Comparison of ENCODE assay signal across 1 cellular context in genomic region chr1:3900969-3901529, GRCh38.
TF ChIP-seq lines count a peak whose summit lies in the region.

No MANE protein-coding gene starts in this region.

TF ChIP-seq in HEK293, 187 proteins besides CTCF, POLR2A, EP300 and RAD21 (continued from another document and continues in another):
- peak; percentile 36; the same call in 1 of the 2 replicates for TF ChIP-seq ZSCAN18 (tag by site-specific recombination; IDR thresholded peaks at IDR 0.05)
- TF ChIP-seq ZNF600 (tag by site-specific recombination; IDR thresholded peaks at IDR 0.05): peak; percentile 80
- TF ChIP-seq ZNF529 (tag by site-specific recombination; IDR thresholded peaks at IDR 0.05; ENCODE audit: insufficient replicate concordance): no peak
- TF ChIP-seq PRDM6 (tag by site-specific recombination; IDR thresholded peaks at IDR 0.05): no peak
- no peak for TF ChIP-seq ZNF26 (tag by site-specific recombination; IDR thresholded peaks at IDR 0.05)
- peak; percentile 40; the same call in 1 of the 2 replicates for TF ChIP-seq ZNF561 (tag by site-specific recombination; IDR thresholded peaks at IDR 0.05; ENCODE audit: borderline replicate concordance)
- no peak for TF ChIP-seq ZNF654 (tag by site-specific recombination; IDR thresholded peaks at IDR 0.05; ENCODE audit: low read depth)
- peak; percentile 44; the same call in 1 of the 2 replicates for TF ChIP-seq ZSCAN5A (tag by site-specific recombination; IDR thresholded peaks at IDR 0.05)
- no peak for TF ChIP-seq ZNF174 (tag by site-specific recombination; IDR thresholded peaks at IDR 0.05)
- TF ChIP-seq ZNF624 (tag by site-specific recombination; IDR thresholded peaks at IDR 0.05): no peak
- peak; percentile 86 for TF ChIP-seq KLF8 (tag by site-specific recombination; IDR thresholded peaks at IDR 0.05)
- TF ChIP-seq ZNF148 (tag by site-specific recombination; IDR thresholded peaks at IDR 0.05; ENCODE audit: borderline replicate concordance): no peak
- TF ChIP-seq YY1 (tag by site-specific recombination; IDR thresholded peaks at IDR 0.05): no peak
- no peak for TF ChIP-seq ATF2 (tag by site-specific recombination; IDR thresholded peaks at IDR 0.05; ENCODE audit: low read depth)
- no peak for TF ChIP-seq GFI1B (tag by site-specific recombination; IDR thresholded peaks at IDR 0.05)
- no peak for TF ChIP-seq ZNF596 (tag by site-specific recombination; IDR thresholded peaks at IDR 0.05)
- TF ChIP-seq ZNF292 (tag by site-specific recombination; IDR thresholded peaks at IDR 0.05; ENCODE audit: borderline replicate concordance, low read depth): no peak
- TF ChIP-seq ZEB2 (tag by site-specific recombination; IDR thresholded peaks at IDR 0.05): peak; percentile 56
- TF ChIP-seq KLF1 (tag by site-specific recombination; IDR thresholded peaks at IDR 0.05): peak; percentile 83
- TF ChIP-seq GLI2 (tag by site-specific recombination; IDR thresholded peaks at IDR 0.05; ENCODE audit: borderline replicate concordance, low read depth): no peak
- peak; percentile 92 for TF ChIP-seq KLF16 (tag by site-specific recombination; IDR thresholded peaks at IDR 0.05)
- TF ChIP-seq YY2 (tag by site-specific recombination; IDR thresholded peaks at IDR 0.05): no peak
- TF ChIP-seq ZNF660 (tag by site-specific recombination; IDR thresholded peaks at IDR 0.05): no peak
- no peak for TF ChIP-seq ZNF211 (tag by site-specific recombination; IDR thresholded peaks at IDR 0.05; ENCODE audit: low read depth)
- TF ChIP-seq ZBTB10 (tag by site-specific recombination; IDR thresholded peaks at IDR 0.05): no peak
- TF ChIP-seq ZNF23 (tag by site-specific recombination; IDR thresholded peaks at IDR 0.05; ENCODE audit: borderline replicate concordance): no peak
- no peak; the same call in 1 of the 2 replicates for TF ChIP-seq MYNN (tag by site-specific recombination; IDR thresholded peaks at IDR 0.05; ENCODE audit: borderline replicate concordance)
- TF ChIP-seq ZNF76 (tag by site-specific recombination; IDR thresholded peaks at IDR 0.05; ENCODE audit: borderline replicate concordance, low read depth): no peak; the same call in 1 of the 2 replicates
- TF ChIP-seq ZNF629 (tag by site-specific recombination; IDR thresholded peaks at IDR 0.05): no peak; the same call in 1 of the 2 replicates
- TF ChIP-seq BCL11A (tag by site-specific recombination; IDR thresholded peaks at IDR 0.05; ENCODE audit: low read depth): peak; percentile 53; the same call in 1 of the 2 replicates
- TF ChIP-seq KLF10 (tag by site-specific recombination; IDR thresholded peaks at IDR 0.05): no peak; the same call in 1 of the 2 replicates
- 0 out of 2 replicates have a peak, but pooled peaks have one; percentile 18 for TF ChIP-seq ZSCAN16 (tag by site-specific recombination; IDR thresholded peaks at IDR 0.05)
- peak; percentile 99 for TF ChIP-seq ZNF335 (tag by site-specific recombination; conservative IDR thresholded peaks at IDR 0.05)
- TF ChIP-seq ZBTB1 (tag by site-specific recombination; IDR thresholded peaks at IDR 0.05): 0 out of 2 replicates have a peak, but pooled peaks have one; percentile 83
- peak; percentile 58; the same call in 1 of the 2 replicates for TF ChIP-seq ZNF792 (tag by site-specific recombination; IDR thresholded peaks at IDR 0.05)
- TF ChIP-seq ZNF302 (tag by site-specific recombination; IDR thresholded peaks at IDR 0.05; ENCODE audit: low read depth): 0 out of 2 replicates have a peak, but pooled peaks have one; percentile 29
- no peak for TF ChIP-seq ZNF585B (tag by site-specific recombination; IDR thresholded peaks at IDR 0.05)
- TF ChIP-seq ZNF645 (tag by site-specific recombination; IDR thresholded peaks at IDR 0.05): no peak
- TF ChIP-seq ZNF239 (tag by site-specific recombination; IDR thresholded peaks at IDR 0.05): peak; percentile 32; the same call in 1 of the 2 replicates
- TF ChIP-seq PATZ1 (tag by site-specific recombination; IDR thresholded peaks at IDR 0.05): peak; percentile 28
- TF ChIP-seq ZNF501 (tag by site-specific recombination; IDR thresholded peaks at IDR 0.05): peak; percentile 24; the same call in 1 of the 2 replicates
- peak; percentile 79; the same call in 1 of the 2 replicates for TF ChIP-seq ZNF785 (tag by site-specific recombination; IDR thresholded peaks at IDR 0.05)
- TF ChIP-seq ZNF692 (tag by site-specific recombination; IDR thresholded peaks at IDR 0.05): peak; percentile 69
- TF ChIP-seq ZXDB (tag by site-specific recombination; IDR thresholded peaks at IDR 0.05): peak; percentile 55
